In genomic region chr7:13132314-13132713, GRCh38 we compare ENCODE assay signal across 25 cellular contexts.
"Had no signal": no experiment of that assay in that cellular context is flagged by ENCODE, and none has a peak within 500 bp of the region (broad histone marks: within the 10 kb centered on the region; RNA-seq: fewer than 3 reads in every experiment).

No MANE protein-coding gene starts in this region.

- FAIRE-seq: colon, endothelial cell of umbilical vein, islet of Langerhans, keratinocyte had no signal

- ATAC-seq: esophagus mucosa; gastrocnemius medialis; heart right ventricle; left cardiac atrium; left lung; left ventricle myocardium superior; lower lobe of right lung; mucosa of descending colon; naive thymus-derived CD8-positive, alpha-beta T cell had no signal

- DNase-seq: dermis blood vessel endothelial cell; dorsolateral prefrontal cortex; effector CD4-positive, alpha-beta T cell; effector memory CD4-positive, alpha-beta T cell; esophagus squamous epithelium; foreskin fibroblast; foreskin melanocyte; gastrocnemius medialis; glutamatergic neuron; head of caudate nucleus; heart right ventricle; hippocampal formation; left cardiac atrium; left lung; left ventricle myocardium superior; lower lobe of right lung; mesenchymal stem cell; mucosa of descending colon; naive B cell; naive thymus-derived CD8-positive, alpha-beta T cell had no signal
